In the genomic region with DNA sequence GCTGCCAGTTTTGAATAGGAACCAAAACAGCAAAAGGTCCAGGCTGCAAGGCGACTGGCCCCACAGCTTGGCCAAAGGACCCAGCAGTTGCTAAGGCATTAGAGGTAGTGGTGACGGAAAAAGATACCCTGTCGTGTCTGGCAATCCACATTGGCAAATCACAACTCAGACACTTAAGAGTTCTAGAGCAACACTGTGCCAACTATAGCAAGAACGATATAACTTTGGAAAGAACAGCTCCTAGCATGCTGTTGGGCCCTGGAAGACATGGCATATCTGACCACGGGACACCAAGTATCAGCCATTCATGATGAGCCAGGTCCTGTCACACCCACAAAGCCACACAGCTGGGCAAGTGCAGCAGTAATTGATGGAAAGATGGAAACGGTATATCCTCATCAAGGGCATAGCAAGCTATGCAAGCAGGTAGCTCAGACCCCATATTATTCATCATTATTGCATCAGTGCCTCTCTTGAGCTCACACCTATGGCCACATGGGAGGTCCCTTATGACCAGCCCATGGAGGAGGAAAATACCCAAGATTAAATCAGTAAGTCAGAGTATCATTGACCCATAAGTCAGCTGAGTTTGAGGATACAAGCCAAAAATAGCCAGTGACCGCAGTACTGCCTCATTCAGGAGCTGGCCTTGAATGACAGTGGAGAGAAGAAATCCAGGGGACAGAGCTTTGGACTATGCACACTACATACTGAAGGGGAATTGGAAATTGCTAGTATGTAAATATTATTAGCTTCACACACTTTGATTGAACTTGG, we compare ENCODE assay signal across 23 cellular contexts.
"Had no signal": no experiment of that assay in that cellular context is flagged by ENCODE, and none has a peak within 500 bp of the region (broad histone marks: within the 10 kb centered on the region; RNA-seq: fewer than 3 reads in every experiment).

No MANE protein-coding gene starts in this region.

- H3K27me3 ChIP-seq: colonic mucosa, pancreas, vagina had no signal

- H3K4me1 Mint-ChIP-seq: activated B cell treated with CpG ODN at 0.5 μM for 24 hours; activated T-helper 17 cell treated with anti-CD3 and anti-CD28 coated beads, Interleukin-2, amount 50 U/mL, for 72 hours; stimulated activated naive B cell treated with anti-CD40 and anti-IgM and Interleukin-4, amounts not matched to agents 10 μg/mL and 1 μg/mL and 100 μg/mL, for 72 hours had no signal

- H3K4me1 ChIP-seq: colonic mucosa, pancreas had no signal

- DNase-seq: activated B cell treated with CpG ODN at 0.5 μM for 24 hours; activated CD4-positive, alpha-beta T cell treated with anti-CD3 and anti-CD28 coated beads for 36 hours; activated CD4-positive, alpha-beta T cell treated with anti-CD3 and anti-CD28 coated beads, Interleukin-2, amount 50 U/mL, for 4 hours; activated CD8-positive, alpha-beta memory T cell treated with anti-CD3 and anti-CD28 coated beads for 24 hours; activated CD8-positive, alpha-beta memory T cell treated with anti-CD3 and anti-CD28 coated beads, Interleukin-2, amount 50 U/mL, for 4 hours; activated T-cell treated with anti-CD3 and anti-CD28 coated beads, Interleukin-2, amount 50 U/mL, for 24 hours; aorta; colonic mucosa; dorsolateral prefrontal cortex; effector memory CD8-positive, alpha-beta T cell; esophagus squamous epithelium; kidney; nephron progenitor cell; pancreas; stimulated activated CD4-positive, alpha-beta T cell treated with anti-CD3 and anti-CD28 coated beads, Interleukin-2, amount 100 ng/mL, for 48 hours; stimulated activated CD8-positive, alpha-beta memory T cell treated with anti-CD3 and anti-CD28 coated beads, Interleukin-4, amount 100 ng/mL, for 48 hours; stimulated activated naive B cell treated with anti-CD40 and anti-IgM and Interleukin-4, amounts not matched to agents 10 μg/mL and 1 μg/mL and 100 μg/mL, for 72 hours; T-helper 17 cell had no signal

- H3K4me3 Mint-ChIP-seq: activated B cell treated with CpG ODN at 0.5 μM for 24 hours; activated CD4-positive, alpha-beta T cell treated with anti-CD3 and anti-CD28 coated beads for 36 hours; activated T-cell treated with anti-CD3 and anti-CD28 coated beads, Interleukin-2, amount 50 U/mL, for 24 hours; activated T-helper 17 cell treated with anti-CD3 and anti-CD28 coated beads, Interleukin-2, amount 50 U/mL, for 72 hours; effector memory CD8-positive, alpha-beta T cell; nephron progenitor cell; stimulated activated naive B cell treated with anti-CD40 and anti-IgM and Interleukin-4, amounts not matched to agents 10 μg/mL and 1 μg/mL and 100 μg/mL, for 72 hours; T-helper 17 cell; type B pancreatic cell had no signal

- FAIRE-seq: kidney, pancreas had no signal

- H3K36me3 ChIP-seq: colonic mucosa, esophagus squamous epithelium, pancreas, vagina had no signal

- H3K4me3 ChIP-seq: colonic mucosa, dorsolateral prefrontal cortex, esophagus squamous epithelium, pancreas, smooth muscle cell, vagina had no signal

- H3K27ac Mint-ChIP-seq: activated B cell treated with CpG ODN at 0.5 μM for 24 hours; activated CD4-positive, alpha-beta T cell treated with anti-CD3 and anti-CD28 coated beads for 36 hours; activated T-cell treated with anti-CD3 and anti-CD28 coated beads, Interleukin-2, amount 50 U/mL, for 24 hours; activated T-helper 17 cell treated with anti-CD3 and anti-CD28 coated beads, Interleukin-2, amount 50 U/mL, for 72 hours; effector memory CD8-positive, alpha-beta T cell; nephron progenitor cell; stimulated activated naive B cell treated with anti-CD40 and anti-IgM and Interleukin-4, amounts not matched to agents 10 μg/mL and 1 μg/mL and 100 μg/mL, for 72 hours; T-helper 17 cell; type B pancreatic cell had no signal

- H3K36me3 Mint-ChIP-seq: activated naive CD4-positive, alpha-beta T cell treated with anti-CD3 and anti-CD28 coated beads, Interleukin-2, amount 50 U/mL, for 72 hours; stimulated activated naive B cell treated with anti-CD40 and anti-IgM and Interleukin-4, amounts not matched to agents 10 μg/mL and 1 μg/mL and 100 μg/mL, for 72 hours; type B pancreatic cell had no signal

- H3K27ac ChIP-seq: colonic mucosa, dorsolateral prefrontal cortex, esophagus squamous epithelium, pancreas, vagina had no signal

- ATAC-seq: activated CD4-positive, alpha-beta T cell treated with anti-CD3 and anti-CD28 coated beads for 36 hours; activated naive CD4-positive, alpha-beta T cell treated with anti-CD3 and anti-CD28 coated beads, Interleukin-2, amount 50 U/mL, for 72 hours; activated T-helper 17 cell treated with anti-CD3 and anti-CD28 coated beads, Interleukin-2, amount 50 U/mL, for 72 hours; effector memory CD8-positive, alpha-beta T cell; stimulated activated naive B cell treated with anti-CD40 and anti-IgM and Interleukin-4, amounts not matched to agents 10 μg/mL and 1 μg/mL and 100 μg/mL, for 72 hours; T-helper 17 cell had no signal

- H3K9me3 ChIP-seq: colonic mucosa, esophagus squamous epithelium, pancreas, vagina had no signal

- H3K9me3 Mint-ChIP-seq: activated B cell treated with CpG ODN at 0.5 μM for 24 hours; activated naive CD4-positive, alpha-beta T cell treated with anti-CD3 and anti-CD28 coated beads, Interleukin-2, amount 50 U/mL, for 72 hours; activated T-cell treated with anti-CD3 and anti-CD28 coated beads, Interleukin-2, amount 50 U/mL, for 24 hours; activated T-helper 17 cell treated with anti-CD3 and anti-CD28 coated beads, Interleukin-2, amount 50 U/mL, for 72 hours; effector memory CD8-positive, alpha-beta T cell; nephron progenitor cell; stimulated activated naive B cell treated with anti-CD40 and anti-IgM and Interleukin-4, amounts not matched to agents 10 μg/mL and 1 μg/mL and 100 μg/mL, for 72 hours had no signal

- H3K27me3 Mint-ChIP-seq: activated CD4-positive, alpha-beta T cell treated with anti-CD3 and anti-CD28 coated beads for 36 hours; activated T-cell treated with anti-CD3 and anti-CD28 coated beads, Interleukin-2, amount 50 U/mL, for 24 hours had no signal
